ENCODE assay signal across 1 cellular context in genomic region chr14:22892488-22892887, GRCh38.
TF ChIP-seq lines count a peak whose summit lies in the region.

No MANE protein-coding gene starts in this region.

TF ChIP-seq in HepG2, 621 proteins besides CTCF, POLR2A, EP300 and RAD21:
- TF ChIP-seq SMC3 (IDR thresholded peaks at IDR 0.05; ENCODE audit: low read length) (no peak), ZNF546 (CRISPR knock-in tag; conservative IDR thresholded peaks at IDR 0.05) (no peak), FOXC1 (CRISPR knock-in tag; IDR thresholded peaks at IDR 0.05; ENCODE audit: borderline replicate concordance) (0 out of 2 replicates have a peak, but pooled peaks have one; percentile 33), ZNF772 (CRISPR knock-in tag; IDR thresholded peaks at IDR 0.05) (no peak), TARDBP (CRISPR knock-in tag; IDR thresholded peaks at IDR 0.05) (no peak), ASH2L (IDR thresholded peaks at IDR 0.05; ENCODE audit: insufficient read length, low read depth, low read length) (no peak), ZNF225 (CRISPR knock-in tag; IDR thresholded peaks at IDR 0.05) (no peak), ZFX (CRISPR knock-in tag; IDR thresholded peaks at IDR 0.05; ENCODE audit: low read depth) (no peak), TCF7L2 (IDR thresholded peaks at IDR 0.05; ENCODE audit: low read depth, low read length) (no peak), CBX2 (IDR thresholded peaks at IDR 0.05; ENCODE audit: low read depth, low read length) (no peak), CBX2 (CRISPR knock-in tag; IDR thresholded peaks at IDR 0.05; ENCODE audit: low read depth) (no peak), CENPT (CRISPR knock-in tag; IDR thresholded peaks at IDR 0.05; ENCODE audit: low read depth) (no peak), TBX3 (IDR thresholded peaks at IDR 0.05; ENCODE audit: borderline replicate concordance) (0 out of 2 replicates have a peak, but pooled peaks have one; percentile 18), TCF12 (IDR thresholded peaks at IDR 0.05) (no peak), TCF12 (CRISPR knock-in tag; IDR thresholded peaks at IDR 0.05) (no peak), SAP130 (CRISPR knock-in tag; IDR thresholded peaks at IDR 0.05; ENCODE audit: low read depth) (no peak), TEAD3 (CRISPR knock-in tag; optimal IDR thresholded peaks at IDR 0.05; ENCODE audit: borderline replicate concordance) (no peak), ZNF256 (CRISPR knock-in tag; conservative IDR thresholded peaks at IDR 0.05) (no peak), NR2F2 (IDR thresholded peaks at IDR 0.05; ENCODE audit: borderline replicate concordance, low read depth) (no peak), JUNB (CRISPR knock-in tag; IDR thresholded peaks at IDR 0.05; ENCODE audit: borderline replicate concordance) (no peak), MAX (IDR thresholded peaks at IDR 0.05) (no peak), RARA (CRISPR knock-in tag; IDR thresholded peaks at IDR 0.05) (no peak), SMAD1 (CRISPR knock-in tag; IDR thresholded peaks at IDR 0.05; ENCODE audit: borderline replicate concordance, low read depth) (no peak), ZNF678 (CRISPR knock-in tag; IDR thresholded peaks at IDR 0.05) (no peak), KAT7 (CRISPR knock-in tag; IDR thresholded peaks at IDR 0.05; ENCODE audit: borderline replicate concordance) (no peak), FOXA3 (CRISPR knock-in tag; IDR thresholded peaks at IDR 0.05) (no peak), CAMTA2 (CRISPR knock-in tag; IDR thresholded peaks at IDR 0.05; ENCODE audit: borderline replicate concordance) (no peak), ZNF660 (CRISPR knock-in tag; IDR thresholded peaks at IDR 0.05; ENCODE audit: borderline replicate concordance, low read depth) (no peak), ZNF558 (CRISPR knock-in tag; IDR thresholded peaks at IDR 0.05; ENCODE audit: borderline replicate concordance) (no peak), CCDC6 (CRISPR knock-in tag; IDR thresholded peaks at IDR 0.05) (no peak), AHR (CRISPR knock-in tag; IDR thresholded peaks at IDR 0.05) (no peak), NR1H2 (CRISPR knock-in tag; IDR thresholded peaks at IDR 0.05; ENCODE audit: borderline replicate concordance, low read depth) (no peak), RXRA (CRISPR knock-in tag; IDR thresholded peaks at IDR 0.05) (0 out of 2 replicates have a peak, but pooled peaks have one; percentile 29), KDM5B (CRISPR knock-in tag; IDR thresholded peaks at IDR 0.05; ENCODE audit: borderline replicate concordance) (peak; percentile 37; the same call in 1 of the 2 replicates), MIER2 (CRISPR knock-in tag; IDR thresholded peaks at IDR 0.05) (no peak), MLLT10 (CRISPR knock-in tag; IDR thresholded peaks at IDR 0.05) (no peak), KLF13 (CRISPR knock-in tag; IDR thresholded peaks at IDR 0.05) (0 out of 2 replicates have a peak, but pooled peaks have one; percentile 64), ZNF18 (CRISPR knock-in tag; IDR thresholded peaks at IDR 0.05; ENCODE audit: insufficient replicate concordance) (no peak), ZFP1 (CRISPR knock-in tag; IDR thresholded peaks at IDR 0.05) (no peak)
- TF ChIP-seq, protein P1, sequence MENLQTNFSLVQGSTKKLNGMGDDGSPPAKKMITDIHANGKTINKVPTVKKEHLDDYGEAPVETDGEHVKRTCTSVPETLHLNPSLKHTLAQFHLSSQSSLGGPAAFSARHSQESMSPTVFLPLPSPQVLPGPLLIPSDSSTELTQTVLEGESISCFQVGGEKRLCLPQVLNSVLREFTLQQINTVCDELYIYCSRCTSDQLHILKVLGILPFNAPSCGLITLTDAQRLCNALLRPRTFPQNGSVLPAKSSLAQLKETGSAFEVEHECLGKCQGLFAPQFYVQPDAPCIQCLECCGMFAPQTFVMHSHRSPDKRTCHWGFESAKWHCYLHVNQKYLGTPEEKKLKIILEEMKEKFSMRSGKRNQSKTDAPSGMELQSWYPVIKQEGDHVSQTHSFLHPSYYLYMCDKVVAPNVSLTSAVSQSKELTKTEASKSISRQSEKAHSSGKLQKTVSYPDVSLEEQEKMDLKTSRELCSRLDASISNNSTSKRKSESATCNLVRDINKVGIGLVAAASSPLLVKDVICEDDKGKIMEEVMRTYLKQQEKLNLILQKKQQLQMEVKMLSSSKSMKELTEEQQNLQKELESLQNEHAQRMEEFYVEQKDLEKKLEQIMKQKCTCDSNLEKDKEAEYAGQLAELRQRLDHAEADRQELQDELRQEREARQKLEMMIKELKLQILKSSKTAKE (CRISPR knock-in tag; IDR thresholded peaks at IDR 0.05; ENCODE audit: borderline replicate concordance) = no peak
- TF ChIP-seq, protein P2, sequence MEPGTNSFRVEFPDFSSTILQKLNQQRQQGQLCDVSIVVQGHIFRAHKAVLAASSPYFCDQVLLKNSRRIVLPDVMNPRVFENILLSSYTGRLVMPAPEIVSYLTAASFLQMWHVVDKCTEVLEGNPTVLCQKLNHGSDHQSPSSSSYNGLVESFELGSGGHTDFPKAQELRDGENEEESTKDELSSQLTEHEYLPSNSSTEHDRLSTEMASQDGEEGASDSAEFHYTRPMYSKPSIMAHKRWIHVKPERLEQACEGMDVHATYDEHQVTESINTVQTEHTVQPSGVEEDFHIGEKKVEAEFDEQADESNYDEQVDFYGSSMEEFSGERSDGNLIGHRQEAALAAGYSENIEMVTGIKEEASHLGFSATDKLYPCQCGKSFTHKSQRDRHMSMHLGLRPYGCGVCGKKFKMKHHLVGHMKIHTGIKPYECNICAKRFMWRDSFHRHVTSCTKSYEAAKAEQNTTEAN (CRISPR knock-in tag; conservative IDR thresholded peaks at IDR 0.05) = no peak
- TF ChIP-seq, protein P3, sequence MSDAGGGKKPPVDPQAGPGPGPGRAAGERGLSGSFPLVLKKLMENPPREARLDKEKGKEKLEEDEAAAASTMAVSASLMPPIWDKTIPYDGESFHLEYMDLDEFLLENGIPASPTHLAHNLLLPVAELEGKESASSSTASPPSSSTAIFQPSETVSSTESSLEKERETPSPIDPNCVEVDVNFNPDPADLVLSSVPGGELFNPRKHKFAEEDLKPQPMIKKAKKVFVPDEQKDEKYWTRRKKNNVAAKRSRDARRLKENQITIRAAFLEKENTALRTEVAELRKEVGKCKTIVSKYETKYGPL (CRISPR knock-in tag; IDR thresholded peaks at IDR 0.05) = no peak
- TF ChIP-seq, protein P4, sequence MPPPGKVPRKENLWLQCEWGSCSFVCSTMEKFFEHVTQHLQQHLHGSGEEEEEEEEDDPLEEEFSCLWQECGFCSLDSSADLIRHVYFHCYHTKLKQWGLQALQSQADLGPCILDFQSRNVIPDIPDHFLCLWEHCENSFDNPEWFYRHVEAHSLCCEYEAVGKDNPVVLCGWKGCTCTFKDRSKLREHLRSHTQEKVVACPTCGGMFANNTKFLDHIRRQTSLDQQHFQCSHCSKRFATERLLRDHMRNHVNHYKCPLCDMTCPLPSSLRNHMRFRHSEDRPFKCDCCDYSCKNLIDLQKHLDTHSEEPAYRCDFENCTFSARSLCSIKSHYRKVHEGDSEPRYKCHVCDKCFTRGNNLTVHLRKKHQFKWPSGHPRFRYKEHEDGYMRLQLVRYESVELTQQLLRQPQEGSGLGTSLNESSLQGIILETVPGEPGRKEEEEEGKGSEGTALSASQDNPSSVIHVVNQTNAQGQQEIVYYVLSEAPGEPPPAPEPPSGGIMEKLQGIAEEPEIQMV (CRISPR knock-in tag; IDR thresholded peaks at IDR 0.05; ENCODE audit: low read depth) = no peak
- TF ChIP-seq, protein P5, sequence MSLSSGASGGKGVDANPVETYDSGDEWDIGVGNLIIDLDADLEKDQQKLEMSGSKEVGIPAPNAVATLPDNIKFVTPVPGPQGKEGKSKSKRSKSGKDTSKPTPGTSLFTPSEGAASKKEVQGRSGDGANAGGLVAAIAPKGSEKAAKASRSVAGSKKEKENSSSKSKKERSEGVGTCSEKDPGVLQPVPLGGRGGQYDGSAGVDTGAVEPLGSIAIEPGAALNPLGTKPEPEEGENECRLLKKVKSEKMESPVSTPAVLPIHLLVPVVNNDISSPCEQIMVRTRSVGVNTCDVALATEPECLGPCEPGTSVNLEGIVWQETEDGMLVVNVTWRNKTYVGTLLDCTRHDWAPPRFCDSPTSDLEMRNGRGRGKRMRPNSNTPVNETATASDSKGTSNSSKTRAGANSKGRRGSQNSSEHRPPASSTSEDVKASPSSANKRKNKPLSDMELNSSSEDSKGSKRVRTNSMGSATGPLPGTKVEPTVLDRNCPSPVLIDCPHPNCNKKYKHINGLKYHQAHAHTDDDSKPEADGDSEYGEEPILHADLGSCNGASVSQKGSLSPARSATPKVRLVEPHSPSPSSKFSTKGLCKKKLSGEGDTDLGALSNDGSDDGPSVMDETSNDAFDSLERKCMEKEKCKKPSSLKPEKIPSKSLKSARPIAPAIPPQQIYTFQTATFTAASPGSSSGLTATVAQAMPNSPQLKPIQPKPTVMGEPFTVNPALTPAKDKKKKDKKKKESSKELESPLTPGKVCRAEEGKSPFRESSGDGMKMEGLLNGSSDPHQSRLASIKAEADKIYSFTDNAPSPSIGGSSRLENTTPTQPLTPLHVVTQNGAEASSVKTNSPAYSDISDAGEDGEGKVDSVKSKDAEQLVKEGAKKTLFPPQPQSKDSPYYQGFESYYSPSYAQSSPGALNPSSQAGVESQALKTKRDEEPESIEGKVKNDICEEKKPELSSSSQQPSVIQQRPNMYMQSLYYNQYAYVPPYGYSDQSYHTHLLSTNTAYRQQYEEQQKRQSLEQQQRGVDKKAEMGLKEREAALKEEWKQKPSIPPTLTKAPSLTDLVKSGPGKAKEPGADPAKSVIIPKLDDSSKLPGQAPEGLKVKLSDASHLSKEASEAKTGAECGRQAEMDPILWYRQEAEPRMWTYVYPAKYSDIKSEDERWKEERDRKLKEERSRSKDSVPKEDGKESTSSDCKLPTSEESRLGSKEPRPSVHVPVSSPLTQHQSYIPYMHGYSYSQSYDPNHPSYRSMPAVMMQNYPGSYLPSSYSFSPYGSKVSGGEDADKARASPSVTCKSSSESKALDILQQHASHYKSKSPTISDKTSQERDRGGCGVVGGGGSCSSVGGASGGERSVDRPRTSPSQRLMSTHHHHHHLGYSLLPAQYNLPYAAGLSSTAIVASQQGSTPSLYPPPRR (CRISPR knock-in tag; IDR thresholded peaks at IDR 0.05; ENCODE audit: borderline replicate concordance) = no peak
- TF ChIP-seq, protein P6, sequence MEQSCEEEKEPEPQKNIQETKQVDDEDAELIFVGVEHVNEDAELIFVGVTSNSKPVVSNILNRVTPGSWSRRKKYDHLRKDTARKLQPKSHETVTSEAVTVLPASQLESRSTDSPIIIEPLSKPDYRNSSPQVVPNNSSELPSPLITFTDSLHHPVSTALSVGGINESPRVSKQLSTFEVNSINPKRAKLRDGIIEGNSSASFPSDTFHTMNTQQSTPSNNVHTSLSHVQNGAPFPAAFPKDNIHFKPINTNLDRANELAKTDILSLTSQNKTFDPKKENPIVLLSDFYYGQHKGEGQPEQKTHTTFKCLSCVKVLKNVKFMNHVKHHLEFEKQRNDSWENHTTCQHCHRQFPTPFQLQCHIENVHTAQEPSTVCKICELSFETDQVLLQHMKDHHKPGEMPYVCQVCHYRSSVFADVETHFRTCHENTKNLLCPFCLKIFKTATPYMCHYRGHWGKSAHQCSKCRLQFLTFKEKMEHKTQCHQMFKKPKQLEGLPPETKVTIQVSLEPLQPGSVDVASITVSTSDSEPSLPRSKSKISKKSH (CRISPR knock-in tag; IDR thresholded peaks at IDR 0.05; ENCODE audit: borderline replicate concordance) = peak; percentile 41; the same call in 1 of the 2 replicates
